Comparison of ENCODE assay signal across 38 cellular contexts in the genomic region with DNA sequence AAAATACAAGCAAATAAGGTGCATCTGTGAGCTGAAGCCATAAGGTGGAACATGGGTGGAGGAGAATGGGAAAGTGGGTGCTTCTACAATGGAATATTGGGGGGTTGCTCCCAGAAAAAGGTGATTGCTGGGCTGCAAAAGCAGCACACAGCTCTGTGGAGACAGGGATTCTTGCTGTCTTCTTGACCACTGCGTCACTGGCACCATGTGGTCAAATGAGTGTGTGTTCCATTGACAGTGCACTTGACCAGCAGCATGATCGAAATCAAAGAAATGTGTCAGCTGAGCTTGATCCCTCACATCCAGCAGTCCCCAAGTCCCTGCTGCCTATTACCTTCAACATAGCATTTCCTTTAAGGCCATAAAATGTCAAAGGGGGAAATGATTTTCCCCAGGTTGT. TPM values are rescaled to one million over a fixed set of nuclear protein-coding genes. Genes with fewer than 3 reads are reported as not detected.
"Had no signal": no experiment of that assay in that cellular context is flagged by ENCODE, and none has a peak within 500 bp of the region (broad histone marks: within the 10 kb centered on the region; RNA-seq: fewer than 3 reads in every experiment).

No MANE protein-coding gene starts in this region.

- H3K27ac ChIP-seq: ascending aorta, cardiac muscle cell, VCaP had no signal

- H3K4me3 ChIP-seq: ascending aorta, cardiac muscle cell had no signal

- DNase-seq: activated B cell treated with CpG ODN at 0.5 μM for 24 hours; activated CD4-positive, alpha-beta memory T cell treated with anti-CD3 and anti-CD28 coated beads for 36 hours; activated CD4-positive, alpha-beta T cell treated with anti-CD3 and anti-CD28 coated beads for 4 hours; activated CD4-positive, alpha-beta T cell treated with anti-CD3 and anti-CD28 coated beads, Interleukin-2, amount 10 ng/mL, durations not matched to agents 24 days and 14 days; activated CD4-positive, alpha-beta T cell treated with anti-CD3 and anti-CD28 coated beads, Interleukin-2, amount 50 U/mL, for 1 hour; activated CD4-positive, alpha-beta T cell treated with anti-CD3 and anti-CD28 coated beads, Interleukin-2, amount 50 U/mL, for 4 hours; activated CD4-positive, CD25-positive, alpha-beta regulatory T cell treated with anti-CD3 and anti-CD28 coated beads, Interleukin-2, amount 50 U/mL, for 72 hours; activated CD8-positive, alpha-beta memory T cell treated with anti-CD3 and anti-CD28 coated beads, Interleukin-2, amount 50 U/mL, for 4 hours; activated CD8-positive, alpha-beta T cell treated with anti-CD3 and anti-CD28 coated beads for 36 hours; activated effector memory CD4-positive, alpha-beta T cell treated with anti-CD3 and anti-CD28 coated beads, Interleukin-2, amount 50 U/mL, for 16 hours; activated gamma-delta T cell treated with Interleukin-2 at 50 U/mL for 16 hours; activated naive CD4-positive, alpha-beta T cell; activated naive CD4-positive, alpha-beta T cell treated with anti-CD3 and anti-CD28 coated beads, Interleukin-2, amount 10 ng/mL, durations not matched to agents 7 days and 5 days; activated naive CD8-positive, alpha-beta T cell treated with anti-CD3 and anti-CD28 coated beads, Interleukin-2, amount 10 ng/mL, durations not matched to agents 7 days and 5 days; activated naive CD8-positive, alpha-beta T cell treated with anti-CD3 and anti-CD28 coated beads, Interleukin-2, amount 50 U/mL, for 24 hours; activated T-cell treated with anti-CD3 and anti-CD28 coated beads for 4 hours; activated T-cell treated with anti-CD3 and anti-CD28 coated beads, Interleukin-2, amount 50 U/mL, for 1 hour; activated T-cell treated with anti-CD3 and anti-CD28 coated beads, Interleukin-2, amount 50 U/mL, for 4 hours; activated T-cell treated with anti-CD3 and anti-CD28 coated beads, Interleukin-2, amount 50 U/mL, for 72 hours; amygdala; anterior cingulate cortex; SW 1271; T-helper 1 cell; T-helper 2 cell; T-helper 9 cell had no signal

- H3K27me3 Mint-ChIP-seq: activated CD4-positive, alpha-beta T cell treated with anti-CD3 and anti-CD28 coated beads, Interleukin-2, amount 10 ng/mL, durations not matched to agents 24 days and 14 days; activated naive CD4-positive, alpha-beta T cell treated with anti-CD3 and anti-CD28 coated beads, Interleukin-2, amount 10 ng/mL, durations not matched to agents 7 days and 5 days; activated naive CD8-positive, alpha-beta T cell treated with anti-CD3 and anti-CD28 coated beads, Interleukin-2, amount 10 ng/mL, durations not matched to agents 7 days and 5 days had no signal

- H3K27ac Mint-ChIP-seq: activated B cell treated with CpG ODN at 0.5 μM for 24 hours; activated CD4-positive, alpha-beta memory T cell treated with anti-CD3 and anti-CD28 coated beads for 36 hours; activated CD4-positive, alpha-beta T cell treated with anti-CD3 and anti-CD28 coated beads, Interleukin-2, amount 10 ng/mL, durations not matched to agents 24 days and 14 days; activated CD8-positive, alpha-beta T cell treated with anti-CD3 and anti-CD28 coated beads for 36 hours; activated naive CD4-positive, alpha-beta T cell treated with anti-CD3 and anti-CD28 coated beads, Interleukin-2, amount 10 ng/mL, durations not matched to agents 7 days and 5 days; activated naive CD4-positive, alpha-beta T cell treated with anti-CD3 and anti-CD28 coated beads, Interleukin-2, amount 50 U/mL, for 24 hours; activated naive CD8-positive, alpha-beta T cell; activated naive CD8-positive, alpha-beta T cell treated with anti-CD3 and anti-CD28 coated beads, Interleukin-2, amount 10 ng/mL, durations not matched to agents 7 days and 5 days; activated naive CD8-positive, alpha-beta T cell treated with anti-CD3 and anti-CD28 coated beads, Interleukin-2, amount 50 U/mL, for 24 hours; activated T-cell treated with anti-CD3 and anti-CD28 coated beads, Interleukin-2, amount 50 U/mL, for 72 hours; activated T-helper 1 cell treated with anti-CD3 and anti-CD28 coated beads, Interleukin-12 subunit alpha, Interleukin-12 subunit beta, Interleukin-2, Interleukin-4 antibody, amounts not matched to agents 30 ng/mL and 10 ng/mL and 1 ng/mL, durations not matched to agents 14 hours and 24 hours and 36 hours; activated T-helper 17 cell treated with anti-CD3 and anti-CD28 coated beads, Interleukin-2, amount 50 U/mL, for 72 hours; brain; T-helper 1 cell treated with Interleukin-12 subunit alpha and Interleukin-12 subunit beta and Interleukin-4 antibody, amounts not matched to agents 30 μg/mL and 1 μg/mL, for 36 hours; T-helper 2 cell treated with Interferon-gamma antibody and Interleukin-4, amounts not matched to agents 5 μg/mL and 100 μg/mL, for 36 hours had no signal

- H3K9me3 Mint-ChIP-seq: activated CD4-positive, alpha-beta T cell treated with anti-CD3 and anti-CD28 coated beads, Interleukin-2, amount 10 ng/mL, durations not matched to agents 24 days and 14 days; activated naive CD4-positive, alpha-beta T cell treated with anti-CD3 and anti-CD28 coated beads, Interleukin-2, amount 10 ng/mL, durations not matched to agents 7 days and 5 days; activated naive CD8-positive, alpha-beta T cell treated with anti-CD3 and anti-CD28 coated beads, Interleukin-2, amount 10 ng/mL, durations not matched to agents 7 days and 5 days; activated naive CD8-positive, alpha-beta T cell treated with anti-CD3 and anti-CD28 coated beads, Interleukin-2, amount 50 U/mL, for 24 hours; activated T-cell treated with anti-CD3 and anti-CD28 coated beads, Interleukin-2, amount 50 U/mL, for 4 hours; activated T-cell treated with anti-CD3 and anti-CD28 coated beads, Interleukin-2, amount 50 U/mL, for 72 hours; activated T-helper 1 cell treated with anti-CD3 and anti-CD28 coated beads, Interleukin-12 subunit alpha, Interleukin-12 subunit beta, Interleukin-2, Interleukin-4 antibody, amounts not matched to agents 30 ng/mL and 10 ng/mL and 1 ng/mL, durations not matched to agents 14 hours and 24 hours and 36 hours; activated T-helper 17 cell treated with anti-CD3 and anti-CD28 coated beads, Interleukin-2, amount 50 U/mL, for 72 hours; central memory CD8-positive, alpha-beta T cell; T-helper 1 cell treated with Interleukin-12 subunit alpha and Interleukin-12 subunit beta and Interleukin-4 antibody, amounts not matched to agents 30 μg/mL and 1 μg/mL, for 36 hours; T-helper 2 cell treated with Interferon-gamma antibody and Interleukin-4, amounts not matched to agents 5 μg/mL and 100 μg/mL, for 36 hours had no signal

- H3K36me3 Mint-ChIP-seq: activated CD4-positive, alpha-beta memory T cell treated with anti-CD3 and anti-CD28 coated beads for 36 hours; activated naive CD4-positive, alpha-beta T cell treated with anti-CD3 and anti-CD28 coated beads, Interleukin-2, amount 10 ng/mL, durations not matched to agents 7 days and 5 days; activated naive CD4-positive, alpha-beta T cell treated with anti-CD3 and anti-CD28 coated beads, Interleukin-2, amount 50 U/mL, for 24 hours; activated naive CD8-positive, alpha-beta T cell; activated naive CD8-positive, alpha-beta T cell treated with anti-CD3 and anti-CD28 coated beads, Interleukin-2, amount 10 ng/mL, durations not matched to agents 7 days and 5 days; brain had no signal

- H3K4me3 Mint-ChIP-seq: activated B cell treated with CpG ODN at 0.5 μM for 24 hours; activated CD4-positive, alpha-beta memory T cell treated with anti-CD3 and anti-CD28 coated beads for 36 hours; activated CD4-positive, alpha-beta T cell treated with anti-CD3 and anti-CD28 coated beads, Interleukin-2, amount 10 ng/mL, durations not matched to agents 24 days and 14 days; activated CD8-positive, alpha-beta T cell treated with anti-CD3 and anti-CD28 coated beads for 36 hours; activated naive CD4-positive, alpha-beta T cell treated with anti-CD3 and anti-CD28 coated beads, Interleukin-2, amount 10 ng/mL, durations not matched to agents 7 days and 5 days; activated naive CD4-positive, alpha-beta T cell treated with anti-CD3 and anti-CD28 coated beads, Interleukin-2, amount 50 U/mL, for 24 hours; activated naive CD8-positive, alpha-beta T cell; activated naive CD8-positive, alpha-beta T cell treated with anti-CD3 and anti-CD28 coated beads, Interleukin-2, amount 10 ng/mL, durations not matched to agents 7 days and 5 days; activated naive CD8-positive, alpha-beta T cell treated with anti-CD3 and anti-CD28 coated beads, Interleukin-2, amount 50 U/mL, for 24 hours; activated T-cell treated with anti-CD3 and anti-CD28 coated beads, Interleukin-2, amount 50 U/mL, for 4 hours; activated T-cell treated with anti-CD3 and anti-CD28 coated beads, Interleukin-2, amount 50 U/mL, for 72 hours; activated T-helper 1 cell treated with anti-CD3 and anti-CD28 coated beads, Interleukin-12 subunit alpha, Interleukin-12 subunit beta, Interleukin-2, Interleukin-4 antibody, amounts not matched to agents 30 ng/mL and 10 ng/mL and 1 ng/mL, durations not matched to agents 14 hours and 24 hours and 36 hours; activated T-helper 17 cell treated with anti-CD3 and anti-CD28 coated beads, Interleukin-2, amount 50 U/mL, for 72 hours; brain; central memory CD8-positive, alpha-beta T cell; T-helper 1 cell treated with Interleukin-12 subunit alpha and Interleukin-12 subunit beta and Interleukin-4 antibody, amounts not matched to agents 30 μg/mL and 1 μg/mL, for 36 hours; T-helper 2 cell treated with Interferon-gamma antibody and Interleukin-4, amounts not matched to agents 5 μg/mL and 100 μg/mL, for 36 hours had no signal

- H3K4me1 Mint-ChIP-seq: activated B cell treated with CpG ODN at 0.5 μM for 24 hours; activated CD4-positive, alpha-beta T cell treated with anti-CD3 and anti-CD28 coated beads, Interleukin-2, amount 10 ng/mL, durations not matched to agents 24 days and 14 days; activated naive CD4-positive, alpha-beta T cell treated with anti-CD3 and anti-CD28 coated beads, Interleukin-2, amount 10 ng/mL, durations not matched to agents 7 days and 5 days; activated naive CD4-positive, alpha-beta T cell treated with anti-CD3 and anti-CD28 coated beads, Interleukin-2, amount 50 U/mL, for 24 hours; activated naive CD8-positive, alpha-beta T cell treated with anti-CD3 and anti-CD28 coated beads, Interleukin-2, amount 10 ng/mL, durations not matched to agents 7 days and 5 days; activated naive CD8-positive, alpha-beta T cell treated with anti-CD3 and anti-CD28 coated beads, Interleukin-2, amount 50 U/mL, for 24 hours; activated T-helper 17 cell treated with anti-CD3 and anti-CD28 coated beads, Interleukin-2, amount 50 U/mL, for 72 hours; brain; central memory CD8-positive, alpha-beta T cell had no signal

RNA-seq across cellular contexts. Expression of gene GPR26, which starts 56.2 kb away (rescaled TPM):
- total RNA-seq: activated B cell treated with CpG ODN at 0.5 μM for 24 hours; activated CD4-positive, alpha-beta memory T cell treated with anti-CD3 and anti-CD28 coated beads for 36 hours; activated CD4-positive, alpha-beta T cell treated with anti-CD3 and anti-CD28 coated beads, Interleukin-2, amount 10 ng/mL, durations not matched to agents 24 days and 14 days; activated CD8-positive, alpha-beta memory T cell treated with anti-CD3 and anti-CD28 coated beads for 36 hours; activated CD8-positive, alpha-beta T cell treated with anti-CD3 and anti-CD28 coated beads for 36 hours; activated naive CD8-positive, alpha-beta T cell treated with anti-CD3 and anti-CD28 coated beads, Interleukin-2, amount 10 ng/mL, durations not matched to agents 7 days and 5 days; activated T-cell treated with anti-CD3 and anti-CD28 coated beads, Interleukin-2, amount 50 U/mL, for 4 hours; activated T-cell treated with anti-CD3 and anti-CD28 coated beads, Interleukin-2, amount 50 U/mL, for 72 hours; activated T-helper 1 cell treated with anti-CD3 and anti-CD28 coated beads, Interleukin-12 subunit alpha, Interleukin-12 subunit beta, Interleukin-2, Interleukin-4 antibody, amounts not matched to agents 30 ng/mL and 10 ng/mL and 1 ng/mL, durations not matched to agents 14 hours and 24 hours and 36 hours; activated T-helper 17 cell treated with anti-CD3 and anti-CD28 coated beads, Interleukin-2, amount 50 U/mL, for 72 hours; ascending aorta; bronchial epithelial cell; cardiac muscle cell had no signal
